8 cellular contexts compared by ENCODE assay signal in the genomic region with DNA sequence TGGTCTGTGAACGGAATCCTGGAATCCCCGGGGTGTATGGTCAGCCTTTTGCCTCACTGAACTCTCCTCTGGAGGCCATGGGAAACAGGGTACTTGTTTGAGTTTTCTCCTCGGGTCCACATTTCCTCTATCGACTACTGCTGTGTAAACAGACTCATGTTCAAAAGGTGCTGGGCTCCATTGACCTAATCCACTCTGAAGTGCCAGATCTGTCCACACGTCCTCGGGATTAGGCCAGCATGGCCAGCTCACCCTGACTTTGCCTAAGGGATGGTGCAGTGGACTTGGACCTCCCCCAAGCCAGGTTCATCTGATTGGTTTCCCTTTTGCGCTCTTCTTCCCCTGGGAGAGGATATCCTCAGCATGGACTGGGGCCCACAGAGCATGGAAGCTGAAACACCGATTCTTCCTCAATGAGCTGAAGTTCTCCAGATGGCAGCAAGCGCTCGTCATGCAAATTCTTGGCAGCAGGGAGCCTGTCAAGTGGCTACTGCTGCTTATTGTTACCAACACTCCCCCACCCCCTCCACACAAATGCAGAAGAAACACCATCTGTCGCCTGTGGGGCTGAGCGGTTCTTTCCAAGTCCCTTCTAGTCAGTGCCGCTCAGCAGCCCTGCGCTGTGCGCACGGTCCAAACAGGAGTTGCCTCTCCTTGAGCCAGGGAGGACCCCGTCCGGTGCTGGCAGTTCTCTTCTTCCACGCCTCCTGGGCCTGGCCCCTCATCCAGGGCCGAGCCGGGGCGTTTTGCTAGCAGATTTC.
DNase-seq lines count a peak whose midpoint lies in the region; ATAC-seq and TF ChIP-seq lines count a peak whose summit lies in the region.

No MANE protein-coding gene starts in this region.

- no peaks in the 10 kb centered on the region for H3K4me1 ChIP-seq in ascending aorta
- peaks cover 6% of the 10 kb centered on the region for H3K4me1 ChIP-seq in psoas muscle

- H3K4me3 ChIP-seq in BJ (ENCODE audit: low read depth, low read length) (peak overlapping the region; percentile 3; the same call in 1 of the 2 replicates), ascending aorta (peak overlapping the region; percentile 5 to 41), psoas muscle (peak overlapping the region; percentile 56)

- H3K27ac ChIP-seq in ascending aorta (no peak overlapping the region), psoas muscle (peak overlapping the region; percentile 64)

- intact Hi-C loops in ascending aorta (cut with DNase I): no loop called here
- intact Hi-C loops in psoas muscle (cut with DNase I): no loop called here

- H3K36me3 ChIP-seq in BJ (ENCODE audit: control insufficient read depth, insufficient read depth, low read length) (no peaks in the 10 kb centered on the region), ascending aorta (no peaks in the 10 kb centered on the region), psoas muscle (ENCODE audit: insufficient read depth in 1 of 2, low read depth in 1 of 2) (no peaks in the 10 kb centered on the region)

- ATAC-seq in GM21737 (IDR thresholded peaks at IDR 0.05; ENCODE audit: unreplicated experiment) (peak; percentile 61), psoas muscle (peak; percentile 89 to 98 (median 92)), HG02938 (IDR thresholded peaks at IDR 0.05; ENCODE audit: unreplicated experiment) (no peak)

- CTCF ChIA-PET in BJ (lab: Yijun Ruan, JAX): interaction anchor here (1.0 to 1.2 kb wide), 3 partner anchors 21 to 295 kb away, joined by 3 read pairs; no protein-coding TSS in a partner anchor

- 0 out of 2 replicates have a peak, but pooled peaks have one; percentile 3 for TF ChIP-seq CTCF in BJ (IDR thresholded peaks at IDR 0.05; ENCODE audit: insufficient read depth, low read depth, low read length)
- TF ChIP-seq CTCF in ascending aorta (IDR thresholded peaks at IDR 0.05): no peak
- no peak for TF ChIP-seq CTCF in psoas muscle (IDR thresholded peaks at IDR 0.05)

- DNase-seq in BJ (ENCODE audit: low read depth) (peak; percentile 81), NCI-H146 (lab: John Stamatoyannopoulos, UW) (peak; percentile 94), ascending aorta (ENCODE audit: low spot score in 2 of 2) (peak; percentile 39 to 76), hepatic stellate cell (ENCODE audit: low spot score) (peak; percentile 73), psoas muscle (peak; percentile 67 to 78), KG1 (lab: John Stamatoyannopoulos, UW) (no peak)

- H3K9me3 ChIP-seq in ascending aorta (no peaks in the 10 kb centered on the region), psoas muscle (no peaks in the 10 kb centered on the region)

- POLR2A ChIA-PET in BJ (lab: Charles Lee): no interaction called here

- H3K27me3 ChIP-seq in BJ (ENCODE audit: control insufficient read depth, insufficient read depth, low read length): no peaks in the 10 kb centered on the region
- H3K27me3 ChIP-seq in ascending aorta: no peaks in the 10 kb centered on the region
- H3K27me3 ChIP-seq in psoas muscle (ENCODE audit: insufficient read depth in 3 of 3, low read length in 2 of 3): no peaks in the 10 kb centered on the region

- 8 to 9% (median 9%) methylated on average over 22 of the region's 22 CpGs for WGBS in psoas muscle, 3 donors

Comparison
In these comparisons a context has a peak if more than half of its experiments do, and no peak if none do; other contexts are left out.
1. H3K4me3 ChIP-seq: peak in every context shown above with its lines; median percentile 56 in psoas muscle; 23 in ascending aorta; 3 in BJ.